In the genomic region with DNA sequence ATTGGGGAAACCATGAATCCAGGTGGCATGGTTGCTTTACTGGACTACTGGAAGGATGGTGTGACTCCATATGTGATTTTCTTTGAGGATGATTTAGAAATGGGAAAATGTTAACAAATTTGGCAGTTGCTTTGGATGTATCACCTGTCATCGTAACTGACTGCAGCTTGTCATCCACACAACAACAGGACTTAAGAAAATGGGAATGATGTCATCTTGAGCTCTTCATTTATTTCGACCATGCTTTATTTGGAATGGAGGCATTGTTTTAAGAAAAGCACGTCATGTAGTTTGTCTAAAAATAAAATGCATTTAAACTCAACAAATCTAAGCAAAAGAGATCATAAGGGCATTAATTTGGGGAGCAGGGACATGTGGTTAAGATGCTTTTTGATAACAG, we compare ENCODE assay signal across 8 cellular contexts.
"Had no signal": no experiment of that assay in that cellular context is flagged by ENCODE, and none has a peak within 500 bp of the region (broad histone marks: within the 10 kb centered on the region; RNA-seq: fewer than 3 reads in every experiment).

No MANE protein-coding gene starts in this region.

- H3K4me3 ChIP-seq: GM23248, HAP-1, K562 had no signal

- FAIRE-seq: K562 had no signal

- H3K36me3 ChIP-seq: HAP-1 had no signal

- H3K4me1 ChIP-seq: HAP-1 had no signal

- DNase-seq: GM23248, GOT3, H7, IMR-90, KG1 had no signal

- ATAC-seq: HCT116, K562 had no signal

- H3K9me3 ChIP-seq: HAP-1 had no signal

- H3K27ac ChIP-seq: GM23248 had no signal
